Comparison of ENCODE assay signal across 1 cellular context in genomic region chr1:2582401-2582800, GRCh38.
A peak's percentile ranks its signal among the peaks of the same experiment; 100 is the strongest.
TF ChIP-seq lines count a peak whose summit lies in the region.

No MANE protein-coding gene starts in this region.

TF ChIP-seq in HepG2, 621 proteins besides CTCF, POLR2A, EP300 and RAD21:
- TF ChIP-seq KAT2B (IDR thresholded peaks at IDR 0.05; ENCODE audit: borderline replicate concordance, low read depth, low read length) (no peak), HDAC1 (CRISPR knock-in tag; IDR thresholded peaks at IDR 0.05) (0 out of 2 replicates have a peak, but pooled peaks have one; percentile 10)
